17 cellular contexts compared by ENCODE assay signal in genomic region chr21:38841472-38841871, GRCh38.
"Had no signal": no experiment of that assay in that cellular context is flagged by ENCODE, and none has a peak within 500 bp of the region (broad histone marks: within the 10 kb centered on the region; RNA-seq: fewer than 3 reads in every experiment).

No MANE protein-coding gene starts in this region.

- H3K9me3 Mint-ChIP-seq: activated naive CD4-positive, alpha-beta T cell treated with anti-CD3 and anti-CD28 coated beads, Interleukin-2, amount 50 U/mL, for 72 hours; nephron; stimulated activated naive CD8-positive, alpha-beta T cell treated with anti-CD3 and anti-CD28 coated beads, Interleukin-15, Interleukin-2, amounts not matched to agents 100 ng/mL and 50 ng/mL, for 24 hours had no signal

- DNase-seq: activated CD4-positive, alpha-beta T cell treated with anti-CD3 and anti-CD28 coated beads for 1 hour; activated CD8-positive, alpha-beta memory T cell treated with anti-CD3 and anti-CD28 coated beads for 24 hours; amniotic stem cell; cerebellar nuclear complex; gastrocnemius medialis; left ventricle myocardium inferior; occipital lobe; psoas muscle; stimulated activated CD4-positive, alpha-beta T cell treated with anti-CD3 and anti-CD28 coated beads, Interleukin-2, amount 100 ng/mL, for 48 hours had no signal

- H3K4me3 ChIP-seq: gastrocnemius medialis, heart right ventricle, left ventricle myocardium inferior, psoas muscle had no signal

- H3K4me3 Mint-ChIP-seq: brain; nephron; stimulated activated naive CD8-positive, alpha-beta T cell treated with anti-CD3 and anti-CD28 coated beads, Interleukin-15, Interleukin-2, amounts not matched to agents 100 ng/mL and 50 ng/mL, for 24 hours had no signal

- H3K4me1 Mint-ChIP-seq: brain had no signal

- H3K36me3 ChIP-seq: gastrocnemius medialis, heart right ventricle, left ventricle myocardium inferior had no signal

- H3K4me1 ChIP-seq: gastrocnemius medialis, left ventricle myocardium inferior had no signal

- ATAC-seq: activated naive CD4-positive, alpha-beta T cell treated with anti-CD3 and anti-CD28 coated beads, Interleukin-2, amount 50 U/mL, for 72 hours; gastrocnemius medialis; heart right ventricle; psoas muscle; sciatic nerve had no signal

- H3K9me3 ChIP-seq: gastrocnemius medialis, heart right ventricle, left ventricle myocardium inferior, psoas muscle had no signal

- H3K27me3 Mint-ChIP-seq: stimulated activated naive CD8-positive, alpha-beta T cell treated with anti-CD3 and anti-CD28 coated beads, Interleukin-15, Interleukin-2, amounts not matched to agents 100 ng/mL and 50 ng/mL, for 24 hours had no signal

- H3K36me3 Mint-ChIP-seq: activated naive CD4-positive, alpha-beta T cell treated with anti-CD3 and anti-CD28 coated beads, Interleukin-2, amount 50 U/mL, for 72 hours; brain had no signal

- H3K27ac ChIP-seq: gastrocnemius medialis, heart right ventricle, left ventricle myocardium inferior, psoas muscle had no signal

- H3K27me3 ChIP-seq: gastrocnemius medialis, heart right ventricle had no signal

- FAIRE-seq: endometrium, islet of Langerhans had no signal
